Comparison of ENCODE assay signal across 8 cellular contexts in genomic region chr15:34342737-34343575, GRCh38. TPM values are rescaled to one million over a fixed set of nuclear protein-coding genes. Genes with fewer than 3 reads are reported as not detected.
DNase-seq lines count a peak whose midpoint lies in the region; ATAC-seq lines count a peak whose summit lies in the region.

Gene NOP10, minus strand, starts transcription at chr15:34343136. Its CDS starts 63 bp downstream, at chr15:34343073.
Gene NUTM1, plus strand, starts transcription at chr15:34343315. Its CDS starts 382 bp downstream, at chr15:34343697.

- H3K36me3 Mint-ChIP-seq in CD8-positive, alpha-beta memory T cell, result peaks cover 0 to 30% (median 0%) of the 10 kb centered on the region in 3 donors
- H3K36me3 Mint-ChIP-seq in activated CD4-positive, alpha-beta memory T cell treated with anti-CD3 and anti-CD28 coated beads, Interleukin-2, amount 10 ng/mL, durations not matched to agents 7 days and 5 days (ENCODE audit: low read depth), result peaks cover 23% of the 10 kb centered on the region

- CTCF ChIA-PET in CD8-positive, alpha-beta memory T cell (lab: Charles Lee), result interaction anchor here (0.6 to 4.8 kb wide), 15 partner anchors 9 to 152 kb away, joined by 3 to 60 read pairs (median 5); partner anchors contain the start of genes KATNBL1 and LPCAT4
- CTCF ChIA-PET in activated CD4-positive, alpha-beta memory T cell treated with anti-CD3 and anti-CD28 coated beads, Interleukin-2, amount 10 ng/mL, durations not matched to agents 7 days and 5 days (lab: Charles Lee), result interaction anchor here (0.8 to 2.2 kb wide), 18 partner anchors 9 to 657 kb away, joined by 3 to 60 read pairs (median 4); partner anchors contain the start of genes EMC4, GOLGA8A, GOLGA8B and KATNBL1

- H3K9me3 ChIP-seq in CD8-positive, alpha-beta memory T cell (ENCODE audit: low read length), result no peaks in the 10 kb centered on the region

- no peaks in the 10 kb centered on the region for H3K27me3 ChIP-seq in CD8-positive, alpha-beta memory T cell (ENCODE audit: insufficient read depth, low read length, poor library complexity, severe bottlenecking)

- H3K4me1 ChIP-seq in CD8-positive, alpha-beta memory T cell (ENCODE audit: insufficient read depth, low read length), result peaks cover 19% of the 10 kb centered on the region

- ATAC-seq in GM19452 (IDR thresholded peaks at IDR 0.05; ENCODE audit: unreplicated experiment), result peak; percentile 89

- H3K4me1 Mint-ChIP-seq in CD8-positive, alpha-beta memory T cell, result peaks cover 21 to 26% (median 24%) of the 10 kb centered on the region in 3 donors
- peaks cover 26% of the 10 kb centered on the region for H3K4me1 Mint-ChIP-seq in activated CD4-positive, alpha-beta memory T cell treated with anti-CD3 and anti-CD28 coated beads, Interleukin-2, amount 10 ng/mL, durations not matched to agents 7 days and 5 days

- no peaks in the 10 kb centered on the region for H3K9me3 Mint-ChIP-seq in CD8-positive, alpha-beta memory T cell
- no peaks in the 10 kb centered on the region for H3K9me3 Mint-ChIP-seq in activated CD4-positive, alpha-beta memory T cell treated with anti-CD3 and anti-CD28 coated beads, Interleukin-2, amount 10 ng/mL, durations not matched to agents 7 days and 5 days

- H3K36me3 ChIP-seq in CD8-positive, alpha-beta memory T cell (ENCODE audit: insufficient read depth, low read length), result peaks cover 6% of the 10 kb centered on the region

- H3K27ac Mint-ChIP-seq in CD8-positive, alpha-beta memory T cell, result peak within 1 kb of the TSS in 6 of 8 donors; percentile 83 to 92 (median 88)
- H3K27ac Mint-ChIP-seq in activated CD4-positive, alpha-beta memory T cell treated with anti-CD3 and anti-CD28 coated beads, Interleukin-2, amount 10 ng/mL, durations not matched to agents 7 days and 5 days, result peak within 1 kb of the TSS; percentile 74

- DNase-seq in CD8-positive, alpha-beta memory T cell, result peak; percentile 90 to 94 (median 93)
- DNase-seq in HK-2 (ENCODE audit: unreplicated experiment) (peak; percentile 84), NCI-H82 treated with DMSO at 0.1 percent for 48 hours (lab: John Stamatoyannopoulos, UW; ENCODE audit: unreplicated experiment) (peak; percentile 80), medulla oblongata (ENCODE audit: extremely low spot score) (peak; percentile 96)
- peak; percentile 95 for DNase-seq in activated CD4-positive, alpha-beta memory T cell treated with anti-CD3 and anti-CD28 coated beads, Interleukin-2, amount 10 ng/mL, durations not matched to agents 7 days and 5 days
- DNase-seq in effector CD8-positive, alpha-beta T cell (lab: John Stamatoyannopoulos, UW), result peak; percentile 87
- DNase-seq in stimulated activated CD4-positive, alpha-beta T cell treated with anti-CD3 and anti-CD28 coated beads, TNF-alpha, amount 100 ng/mL, for 48 hours (ENCODE audit: low read depth in 3 of 3), result peak; percentile 92 to 94 (median 93)

- H3K4me3 ChIP-seq in CD8-positive, alpha-beta memory T cell (ENCODE audit: low read length), result peak within 1 kb of the TSS; percentile 82

- H3K27ac ChIP-seq in CD8-positive, alpha-beta memory T cell (ENCODE audit: low read depth, low read length), result peak within 1 kb of the TSS; percentile 79

- peak within 1 kb of the TSS in 1 of 7 donors; percentile 75 for H3K4me3 Mint-ChIP-seq in CD8-positive, alpha-beta memory T cell
- H3K4me3 Mint-ChIP-seq in activated CD4-positive, alpha-beta memory T cell treated with anti-CD3 and anti-CD28 coated beads, Interleukin-2, amount 10 ng/mL, durations not matched to agents 7 days and 5 days, result no peak within 1 kb of the TSS

- POLR2A ChIA-PET in CD8-positive, alpha-beta memory T cell (lab: Charles Lee), result interaction anchor here (0.7 to 1.8 kb wide), 4 partner anchors 22 to 304 kb away, joined by 4 to 32 read pairs (median 8); partner anchors contain the start of genes AVEN, GOLGA8A and LPCAT4
- POLR2A ChIA-PET in activated CD4-positive, alpha-beta memory T cell treated with anti-CD3 and anti-CD28 coated beads, Interleukin-2, amount 10 ng/mL, durations not matched to agents 7 days and 5 days (lab: Charles Lee), result interaction anchor here (0.7 to 2.4 kb wide), 15 partner anchors 9 to 304 kb away, joined by 3 to 43 read pairs (median 5); partner anchors contain the start of genes AVEN, EMC7, GOLGA8B and KATNBL1

- H3K27me3 Mint-ChIP-seq in CD8-positive, alpha-beta memory T cell, result no peaks in the 10 kb centered on the region
- no peaks in the 10 kb centered on the region for H3K27me3 Mint-ChIP-seq in activated CD4-positive, alpha-beta memory T cell treated with anti-CD3 and anti-CD28 coated beads, Interleukin-2, amount 10 ng/mL, durations not matched to agents 7 days and 5 days

RNA-seq across cellular contexts. Expression of gene NOP10, which starts in this region (rescaled TPM):
- 100 to 1,000 TPM; 284 to 292 TPM for total RNA-seq in CD8-positive, alpha-beta memory T cell
- polyA plus RNA-seq in CD8-positive, alpha-beta memory T cell, result 294 TPM
- 100 to 1,000 TPM; 170 to 183 TPM for total RNA-seq in activated CD4-positive, alpha-beta memory T cell treated with anti-CD3 and anti-CD28 coated beads, Interleukin-2, amount 10 ng/mL, durations not matched to agents 7 days and 5 days

RNA-seq across cellular contexts. Expression of gene NUTM1, which starts in this region (rescaled TPM):
- total RNA-seq in CD8-positive, alpha-beta memory T cell, result not detected
- not detected for polyA plus RNA-seq in CD8-positive, alpha-beta memory T cell
- not detected for total RNA-seq in activated CD4-positive, alpha-beta memory T cell treated with anti-CD3 and anti-CD28 coated beads, Interleukin-2, amount 10 ng/mL, durations not matched to agents 7 days and 5 days

Comparison
In these comparisons a context has a peak if more than half of its experiments do, and no peak if none do; other contexts are left out.
1. Peak in every context shown above with its lines: DNase-seq, ATAC-seq, H3K4me3 ChIP-seq and H3K27ac ChIP-seq.